Comparison of ENCODE assay signal across 8 cellular contexts in the genomic region with DNA sequence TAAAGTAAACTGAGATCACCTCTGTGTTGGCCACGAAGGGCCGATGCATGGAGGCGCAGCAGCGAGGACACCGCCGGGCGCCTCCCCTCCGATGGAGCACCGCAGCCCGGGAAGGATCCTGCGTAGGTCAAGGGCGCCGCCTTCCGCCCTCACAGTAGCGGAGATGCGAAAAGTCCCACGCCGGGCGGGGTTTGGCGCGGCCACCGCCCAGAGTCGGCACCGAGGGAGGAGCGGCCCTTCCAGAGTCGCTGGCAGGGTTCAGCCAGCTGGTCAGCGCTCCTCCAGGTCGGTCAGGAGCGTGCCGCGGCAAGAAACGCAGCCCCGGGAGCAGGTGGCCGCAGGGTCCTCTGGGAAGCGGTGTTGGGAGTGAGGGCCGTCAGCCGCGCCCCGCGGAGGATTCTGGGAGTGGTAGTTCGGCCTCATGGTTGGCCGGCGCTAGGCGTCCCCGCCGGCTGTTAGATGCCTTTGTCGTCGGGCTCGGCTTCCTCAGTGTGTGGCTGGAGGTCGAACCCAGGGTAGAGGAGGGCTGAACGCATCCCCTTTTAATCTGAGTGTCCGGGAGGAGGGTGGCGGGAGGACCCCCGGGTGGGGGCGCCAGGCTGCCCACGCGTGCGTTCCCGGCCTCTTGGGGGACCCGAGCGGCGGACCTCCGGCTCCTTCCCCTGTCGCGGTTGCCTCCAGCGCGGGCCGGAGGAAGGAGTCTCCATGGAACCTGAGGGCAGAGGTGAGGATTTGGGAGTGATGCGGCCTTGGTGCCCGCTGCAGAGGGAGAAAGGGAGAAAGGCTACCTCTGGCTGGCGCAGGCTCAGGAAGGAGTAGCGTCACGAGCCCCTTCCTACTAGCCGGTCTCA. TPM values are rescaled to one million over a fixed set of nuclear protein-coding genes. Genes with fewer than 3 reads are reported as not detected.
DNase-seq lines count a peak whose midpoint lies in the region; ATAC-seq, FAIRE-seq and TF ChIP-seq lines count a peak whose summit lies in the region.

Gene ZNF892, plus strand, starts transcription at position 411 of the 851 bp plus-strand sequence. Its CDS starts 295 bp downstream, at position 706.

- ATAC-seq in DND-41 (ENCODE audit: insufficient read depth, low read depth), result peak; percentile 97
- peak; percentile 99 for ATAC-seq in GM21576 (IDR thresholded peaks at IDR 0.05; ENCODE audit: unreplicated experiment)
- peak; percentile 95 to 98 for ATAC-seq in natural killer cell treated with Interleukin-12 subunit alpha and Interleukin-12 subunit beta and Interleukin-15 and Interleukin-18, amount 100 ng/mL, for 72 hours

- peak within 1 kb of the TSS; percentile 87 for H3K4me3 Mint-ChIP-seq in activated T-helper 2 cell treated with anti-CD3 and anti-CD28 coated beads, Interferon-gamma antibody, Interleukin-2, Interleukin-4, amounts not matched to agents 10 μg/mL and 5 μg/mL and 100 μg/mL, durations not matched to agents 14 hours and 24 hours and 36 hours (ENCODE audit: low read depth)
- peak within 1 kb of the TSS; percentile 92 for H3K4me3 Mint-ChIP-seq in natural killer cell treated with Interleukin-12 subunit alpha and Interleukin-12 subunit beta and Interleukin-15 and Interleukin-18, amount 100 ng/mL, for 72 hours

- peak; percentile 63 for TF ChIP-seq RAD21 in Ishikawa (IDR thresholded peaks at IDR 0.05; ENCODE audit: low read depth)

- peaks cover 12% of the 10 kb centered on the region for H3K79me2 ChIP-seq in DND-41 (ENCODE audit: insufficient read depth, low read length)

- peak within 1 kb of the TSS; percentile 79 for H3K4me2 ChIP-seq in DND-41 (ENCODE audit: insufficient read depth, low read length)

- intact Hi-C loops in activated T-helper 2 cell treated with anti-CD3 and anti-CD28 coated beads, Interferon-gamma antibody, Interleukin-2, Interleukin-4, amounts not matched to agents 10 μg/mL and 5 μg/mL and 100 μg/mL, durations not matched to agents 14 hours and 24 hours and 36 hours (cut with micrococcal nuclease), result loop anchor here (1.0 to 5.0 kb wide), 3 partner anchors 42 to 180 kb away; partner anchors contain the start of genes MAL, MRPS5 and ZNF2

- peak within 1 kb of the TSS; percentile 60 for H3K27ac Mint-ChIP-seq in activated T-helper 2 cell treated with anti-CD3 and anti-CD28 coated beads, Interferon-gamma antibody, Interleukin-2, Interleukin-4, amounts not matched to agents 10 μg/mL and 5 μg/mL and 100 μg/mL, durations not matched to agents 14 hours and 24 hours and 36 hours
- peak within 1 kb of the TSS; percentile 64 to 72 for H3K27ac Mint-ChIP-seq in natural killer cell treated with Interleukin-12 subunit alpha and Interleukin-12 subunit beta and Interleukin-15 and Interleukin-18, amount 100 ng/mL, for 72 hours

- no peaks in the 10 kb centered on the region for H3K27me3 Mint-ChIP-seq in activated T-helper 2 cell treated with anti-CD3 and anti-CD28 coated beads, Interferon-gamma antibody, Interleukin-2, Interleukin-4, amounts not matched to agents 10 μg/mL and 5 μg/mL and 100 μg/mL, durations not matched to agents 14 hours and 24 hours and 36 hours (ENCODE audit: low read depth)
- H3K27me3 Mint-ChIP-seq in natural killer cell treated with Interleukin-12 subunit alpha and Interleukin-12 subunit beta and Interleukin-15 and Interleukin-18, amount 100 ng/mL, for 72 hours, result no peaks in the 10 kb centered on the region

- peaks cover 39% of the 10 kb centered on the region for H3K9me3 Mint-ChIP-seq in activated T-helper 2 cell treated with anti-CD3 and anti-CD28 coated beads, Interferon-gamma antibody, Interleukin-2, Interleukin-4, amounts not matched to agents 10 μg/mL and 5 μg/mL and 100 μg/mL, durations not matched to agents 14 hours and 24 hours and 36 hours
- H3K9me3 Mint-ChIP-seq in natural killer cell treated with Interleukin-12 subunit alpha and Interleukin-12 subunit beta and Interleukin-15 and Interleukin-18, amount 100 ng/mL, for 72 hours, result peaks cover 6% of the 10 kb centered on the region

- H2AFZ ChIP-seq in DND-41 (ENCODE audit: low read depth, low read length), result peak within 1 kb of the TSS; percentile 93

- DNase-seq in DND-41 (peak; percentile 89), RCC 7860 (ENCODE audit: low spot score) (peak; percentile 52), fibroblast of pulmonary artery (ENCODE audit: low read depth) (peak; percentile 90)
- peak; percentile 75 for DNase-seq in activated T-helper 2 cell treated with anti-CD3 and anti-CD28 coated beads, Interferon-gamma antibody, Interleukin-2, Interleukin-4, amounts not matched to agents 10 μg/mL and 5 μg/mL and 100 μg/mL, durations not matched to agents 14 hours and 24 hours and 36 hours (ENCODE audit: low spot score)
- DNase-seq in natural killer cell treated with Interleukin-12 subunit alpha and Interleukin-12 subunit beta and Interleukin-15 and Interleukin-18, amount 100 ng/mL, for 72 hours (ENCODE audit: low spot score), result peak; percentile 88
- DNase-seq in stimulated activated naive CD4-positive, alpha-beta T cell treated with Interleukin-2 at 50 U/mL for 16 hours (lab: John Stamatoyannopoulos, UW), result peak; percentile 75

- H3K27me3 ChIP-seq in DND-41 (ENCODE audit: insufficient read depth, low read length, poor library complexity), result no peaks in the 10 kb centered on the region

- peak within 1 kb of the TSS; percentile 67 for H3K9ac ChIP-seq in DND-41 (ENCODE audit: low read depth, low read length)

- no peak for TF ChIP-seq EP300 in Ishikawa (IDR thresholded peaks at IDR 0.05; ENCODE audit: borderline replicate concordance)

- no peaks in the 10 kb centered on the region for H4K20me1 ChIP-seq in DND-41 (ENCODE audit: insufficient read depth, low read length)

- TF ChIP-seq CTCF in DND-41 (IDR thresholded peaks at IDR 0.05; ENCODE audit: borderline replicate concordance, extremely low read depth, low read length, poor library complexity, severe bottlenecking) (peak; percentile 74), fibroblast of pulmonary artery (IDR thresholded peaks at IDR 0.05; ENCODE audit: low read length, missing control alignments) (peak; percentile 17)

- H3K9me3 ChIP-seq in DND-41 (ENCODE audit: insufficient read depth, low read length, severe bottlenecking), result peaks cover 29% of the 10 kb centered on the region

- peaks cover 38% of the 10 kb centered on the region for H3K4me1 ChIP-seq in DND-41 (ENCODE audit: insufficient read depth, low read length)

- H3K4me3 ChIP-seq in DND-41 (ENCODE audit: low read depth in 1 of 2, low read length in 2 of 2), result peak within 1 kb of the TSS; percentile 68 to 87
- H3K4me3 ChIP-seq in fibroblast of pulmonary artery (replicated peaks; ENCODE audit: low read depth, low read length), result peak within 1 kb of the TSS; percentile 76

- H3K36me3 Mint-ChIP-seq in activated T-helper 2 cell treated with anti-CD3 and anti-CD28 coated beads, Interferon-gamma antibody, Interleukin-2, Interleukin-4, amounts not matched to agents 10 μg/mL and 5 μg/mL and 100 μg/mL, durations not matched to agents 14 hours and 24 hours and 36 hours (ENCODE audit: low read depth), result peaks cover 40% of the 10 kb centered on the region
- peaks cover 33% of the 10 kb centered on the region for H3K36me3 Mint-ChIP-seq in natural killer cell treated with Interleukin-12 subunit alpha and Interleukin-12 subunit beta and Interleukin-15 and Interleukin-18, amount 100 ng/mL, for 72 hours

- FAIRE-seq in RCC 7860 (lab: Jason Lieb, UNC), result no peak

- H3K36me3 ChIP-seq in DND-41 (ENCODE audit: insufficient read depth, low read length), result peaks cover 35% of the 10 kb centered on the region

- peak within 1 kb of the TSS; percentile 86 for H3K27ac ChIP-seq in DND-41 (ENCODE audit: low read length)

- peaks cover 17% of the 10 kb centered on the region for H3K4me1 Mint-ChIP-seq in activated T-helper 2 cell treated with anti-CD3 and anti-CD28 coated beads, Interferon-gamma antibody, Interleukin-2, Interleukin-4, amounts not matched to agents 10 μg/mL and 5 μg/mL and 100 μg/mL, durations not matched to agents 14 hours and 24 hours and 36 hours (ENCODE audit: low read depth)
- peaks cover 9 to 17% of the 10 kb centered on the region in 2 donors for H3K4me1 Mint-ChIP-seq in natural killer cell treated with Interleukin-12 subunit alpha and Interleukin-12 subunit beta and Interleukin-15 and Interleukin-18, amount 100 ng/mL, for 72 hours (ENCODE audit: low read depth in 2 of 2)

TF ChIP-seq in Ishikawa, 13 proteins besides CTCF, POLR2A, EP300 and RAD21 (continues in another document):
- TF ChIP-seq, protein P1, sequence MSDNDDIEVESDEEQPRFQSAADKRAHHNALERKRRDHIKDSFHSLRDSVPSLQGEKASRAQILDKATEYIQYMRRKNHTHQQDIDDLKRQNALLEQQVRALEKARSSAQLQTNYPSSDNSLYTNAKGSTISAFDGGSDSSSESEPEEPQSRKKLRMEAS (IDR thresholded peaks at IDR 0.05), result peak; percentile 91
- TF ChIP-seq, protein P2, sequence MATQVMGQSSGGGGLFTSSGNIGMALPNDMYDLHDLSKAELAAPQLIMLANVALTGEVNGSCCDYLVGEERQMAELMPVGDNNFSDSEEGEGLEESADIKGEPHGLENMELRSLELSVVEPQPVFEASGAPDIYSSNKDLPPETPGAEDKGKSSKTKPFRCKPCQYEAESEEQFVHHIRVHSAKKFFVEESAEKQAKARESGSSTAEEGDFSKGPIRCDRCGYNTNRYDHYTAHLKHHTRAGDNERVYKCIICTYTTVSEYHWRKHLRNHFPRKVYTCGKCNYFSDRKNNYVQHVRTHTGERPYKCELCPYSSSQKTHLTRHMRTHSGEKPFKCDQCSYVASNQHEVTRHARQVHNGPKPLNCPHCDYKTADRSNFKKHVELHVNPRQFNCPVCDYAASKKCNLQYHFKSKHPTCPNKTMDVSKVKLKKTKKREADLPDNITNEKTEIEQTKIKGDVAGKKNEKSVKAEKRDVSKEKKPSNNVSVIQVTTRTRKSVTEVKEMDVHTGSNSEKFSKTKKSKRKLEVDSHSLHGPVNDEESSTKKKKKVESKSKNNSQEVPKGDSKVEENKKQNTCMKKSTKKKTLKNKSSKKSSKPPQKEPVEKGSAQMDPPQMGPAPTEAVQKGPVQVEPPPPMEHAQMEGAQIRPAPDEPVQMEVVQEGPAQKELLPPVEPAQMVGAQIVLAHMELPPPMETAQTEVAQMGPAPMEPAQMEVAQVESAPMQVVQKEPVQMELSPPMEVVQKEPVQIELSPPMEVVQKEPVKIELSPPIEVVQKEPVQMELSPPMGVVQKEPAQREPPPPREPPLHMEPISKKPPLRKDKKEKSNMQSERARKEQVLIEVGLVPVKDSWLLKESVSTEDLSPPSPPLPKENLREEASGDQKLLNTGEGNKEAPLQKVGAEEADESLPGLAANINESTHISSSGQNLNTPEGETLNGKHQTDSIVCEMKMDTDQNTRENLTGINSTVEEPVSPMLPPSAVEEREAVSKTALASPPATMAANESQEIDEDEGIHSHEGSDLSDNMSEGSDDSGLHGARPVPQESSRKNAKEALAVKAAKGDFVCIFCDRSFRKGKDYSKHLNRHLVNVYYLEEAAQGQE (IDR thresholded peaks at IDR 0.05; ENCODE audit: low read depth), result 0 out of 2 replicates have a peak, but pooled peaks have one; percentile 9
- peak; percentile 44; the same call in 1 of the 2 replicates for TF ChIP-seq TAF1 (IDR thresholded peaks at IDR 0.05; ENCODE audit: low read depth)

RNA-seq across cellular contexts. Expression of gene ZNF892, which starts in this region (rescaled TPM):
- total RNA-seq in activated T-helper 2 cell treated with anti-CD3 and anti-CD28 coated beads, Interferon-gamma antibody, Interleukin-2, Interleukin-4, amounts not matched to agents 10 μg/mL and 5 μg/mL and 100 μg/mL, durations not matched to agents 14 hours and 24 hours and 36 hours, result 4.7 and 4.8 TPM in 2 replicates
- total RNA-seq in natural killer cell treated with Interleukin-12 subunit alpha and Interleukin-12 subunit beta and Interleukin-15 and Interleukin-18, amount 100 ng/mL, for 72 hours, result 1 to 10 TPM; 4.1 to 4.4 TPM

Comparison
In these comparisons a context has a peak if more than half of its experiments do, and no peak if none do; other contexts are left out.
1. Peak in every context shown above with its lines: DNase-seq, ATAC-seq, H3K4me3 ChIP-seq and H3K27ac ChIP-seq.